ENCODE assay signal across 8 cellular contexts in genomic region chr2:200455958-200456421, GRCh38. TPM values are rescaled to one million over a fixed set of nuclear protein-coding genes. Genes with fewer than 3 reads are reported as not detected.
DNase-seq lines count a peak whose midpoint lies in the region; ATAC-seq and TF ChIP-seq lines count a peak whose summit lies in the region.

No MANE protein-coding gene starts in this region.

- CTCF ChIA-PET in CD4-positive, alpha-beta T cell (lab: Charles Lee), result no interaction called here

- H3K36me3 Mint-ChIP-seq in CD4-positive, alpha-beta T cell (ENCODE audit: low read depth), result no peaks in the 10 kb centered on the region

- H3K9me3 ChIP-seq in CD4-positive, alpha-beta T cell (ENCODE audit: control insufficient read depth, low read length), result no peaks in the 10 kb centered on the region
- H3K9me3 ChIP-seq in MM.1S (replicated peaks; ENCODE audit: insufficient read depth, low read length), result no peaks in the 10 kb centered on the region
- H3K9me3 ChIP-seq in esophagus muscularis mucosa, result no peaks in the 10 kb centered on the region

- no peaks in the 10 kb centered on the region for H3K27me3 Mint-ChIP-seq in CD4-positive, alpha-beta T cell

- TF ChIP-seq CTCF in CD4-positive, alpha-beta T cell (IDR thresholded peaks at IDR 0.05), result no peak
- TF ChIP-seq CTCF in MM.1S (IDR thresholded peaks at IDR 0.05; ENCODE audit: low read length) (no peak), fibroblast of villous mesenchyme (IDR thresholded peaks at IDR 0.05; ENCODE audit: insufficient read depth, low read depth, low read length) (no peak), foreskin keratinocyte (conservative IDR thresholded peaks at IDR 0.05) (no peak), esophagus muscularis mucosa (IDR thresholded peaks at IDR 0.05) (no peak)

- peak; percentile 52 for ATAC-seq in CD4-positive, alpha-beta T cell (ENCODE audit: poor library complexity)
- ATAC-seq in GM21423 (IDR thresholded peaks at IDR 0.05; ENCODE audit: unreplicated experiment) (peak; percentile 50), foreskin keratinocyte (no peak)

- peak overlapping the region; percentile 40 for H3K27ac Mint-ChIP-seq in CD4-positive, alpha-beta T cell

- intact Hi-C loops in CD4-positive, alpha-beta T cell (cut with DNase I, micrococcal nuclease), result no loop called here
- intact Hi-C loops in esophagus muscularis mucosa (cut with DNase I), result no loop called here

- no peaks in the 10 kb centered on the region for H3K36me3 ChIP-seq in MM.1S (replicated peaks; ENCODE audit: insufficient read depth, low read length)
- H3K36me3 ChIP-seq in esophagus muscularis mucosa, result peaks cover 0 to 38% (median 22%) of the 10 kb centered on the region in 4 donors

- H3K4me3 Mint-ChIP-seq in CD4-positive, alpha-beta T cell, result no peak overlapping the region

- 64% methylated on average over 4 of the region's 4 CpGs for WGBS in esophagus muscularis mucosa

- H3K4me1 Mint-ChIP-seq in CD4-positive, alpha-beta T cell (ENCODE audit: low read depth), result peaks cover 14% of the 10 kb centered on the region

- no peak for TF ChIP-seq EP300 in esophagus muscularis mucosa (IDR thresholded peaks at IDR 0.05)

- no peak for DNase-seq in CD4-positive, alpha-beta T cell
- DNase-seq in MM.1S (peak; percentile 93), fibroblast of villous mesenchyme (ENCODE audit: low read depth) (peak; percentile 21), activated gamma-delta T cell (lab: John Stamatoyannopoulos, UW) (no peak), foreskin keratinocyte (no peak), NCI-H2171 (lab: John Stamatoyannopoulos, UW) (no peak), esophagus muscularis mucosa (ENCODE audit: extremely low spot score) (no peak)

- H3K4me2 ChIP-seq in MM.1S (ENCODE audit: low read depth, low read length), result peak overlapping the region; percentile 31

- H3K79me2 ChIP-seq in MM.1S (ENCODE audit: low read length), result no peaks in the 10 kb centered on the region

- H3K4me3 ChIP-seq in MM.1S (ENCODE audit: low read length), result no peak overlapping the region
- H3K4me3 ChIP-seq in fibroblast of villous mesenchyme (ENCODE audit: low read depth, low read length), result no peak overlapping the region
- H3K4me3 ChIP-seq in esophagus muscularis mucosa, result no peak overlapping the region

- no peaks in the 10 kb centered on the region for H4K20me1 ChIP-seq in MM.1S (ENCODE audit: insufficient read depth, low read length)

- H3K27ac ChIP-seq in CD4-positive, alpha-beta T cell (ENCODE audit: low read depth, low read length), result no peak overlapping the region
- H3K27ac ChIP-seq in MM.1S (ENCODE audit: low read length) (peak overlapping the region; percentile 96), foreskin keratinocyte (no peak overlapping the region), esophagus muscularis mucosa (replicated peaks in 1 of 4) (no peak overlapping the region)

- H3K9ac ChIP-seq in MM.1S (ENCODE audit: low read length), result peak overlapping the region; percentile 58

- peak overlapping the region; percentile 13; the same call in 1 of the 2 replicates for H2AFZ ChIP-seq in MM.1S (ENCODE audit: low read length)

- TF ChIP-seq POLR2A in esophagus muscularis mucosa (IDR thresholded peaks at IDR 0.05; ENCODE audit: low read depth), result no peak

- H3K9me2 ChIP-seq in MM.1S (replicated peaks; ENCODE audit: insufficient read depth, low read length), result no peaks in the 10 kb centered on the region

- POLR2A ChIA-PET in CD4-positive, alpha-beta T cell (lab: Charles Lee), result no interaction called here

- H3K27me3 ChIP-seq in CD4-positive, alpha-beta T cell (ENCODE audit: control insufficient read depth, insufficient read depth, low read length), result no peaks in the 10 kb centered on the region
- no peaks in the 10 kb centered on the region for H3K27me3 ChIP-seq in MM.1S (replicated peaks; ENCODE audit: insufficient read depth, low read length)
- no peaks in the 10 kb centered on the region for H3K27me3 ChIP-seq in foreskin keratinocyte
- no peaks in the 10 kb centered on the region for H3K27me3 ChIP-seq in esophagus muscularis mucosa

- no peaks in the 10 kb centered on the region for H3K9me3 Mint-ChIP-seq in CD4-positive, alpha-beta T cell

- peaks cover 15% of the 10 kb centered on the region for H3F3A ChIP-seq in MM.1S (ENCODE audit: insufficient read depth, low read length)

- H3K4me1 ChIP-seq in MM.1S (ENCODE audit: low read length) (peaks cover 55% of the 10 kb centered on the region), foreskin keratinocyte (no peaks in the 10 kb centered on the region), esophagus muscularis mucosa (peaks cover 0 to 19% (median 8%) of the 10 kb centered on the region in 4 donors)

RNA-seq across cellular contexts. Expression of gene KCTD18, which starts 53.9 kb away (rescaled TPM):
- total RNA-seq in CD4-positive, alpha-beta T cell, result 10 to 100 TPM; 18.9 to 19.8 TPM
- total RNA-seq in fibroblast of villous mesenchyme, result 16.4 and 17.4 TPM in 2 replicates
- total RNA-seq in foreskin keratinocyte, result 14.9 TPM in 2 replicates
- 6.1 and 7.4 TPM in 2 replicates for polyA plus RNA-seq in foreskin keratinocyte
- total RNA-seq in esophagus muscularis mucosa, result 10 to 100 TPM; 23.2 to 31.0 (median 26.4) TPM

Comparison
In these comparisons a context has a peak if more than half of its experiments do, and no peak if none do; other contexts are left out.
1. DNase-seq: peak in MM.1S (single experiment) and fibroblast of villous mesenchyme (single experiment); none in CD4-positive, alpha-beta T cell (0 of 10), activated gamma-delta T cell (single experiment), foreskin keratinocyte (0 of 2), NCI-H2171 (single experiment) and esophagus muscularis mucosa (single experiment).